ENCODE assay signal across 10 cellular contexts in the genomic region with DNA sequence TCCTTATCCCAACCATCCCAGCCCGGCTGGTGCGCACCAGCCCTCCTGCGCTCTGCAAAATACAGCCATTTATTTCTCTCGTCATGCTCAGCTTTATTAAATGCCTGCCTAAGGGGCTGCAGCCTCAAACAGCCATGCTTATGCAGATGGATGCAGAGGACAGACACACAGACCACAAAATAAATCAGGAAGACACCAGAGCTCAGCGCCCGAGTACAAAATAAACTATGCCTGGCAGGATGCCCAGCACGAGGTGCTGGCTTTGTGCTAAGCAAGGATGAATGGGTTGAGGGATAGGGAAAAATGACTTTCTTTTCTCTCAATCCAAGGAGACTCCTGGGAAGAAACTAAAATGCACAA.
DNase-seq lines count a peak whose midpoint lies in the region; ATAC-seq and TF ChIP-seq lines count a peak whose summit lies in the region.
"Had no signal": no experiment of that assay in that cellular context is flagged by ENCODE, and none has a peak within 500 bp of the region (broad histone marks: within the 10 kb centered on the region; RNA-seq: fewer than 3 reads in every experiment).

No MANE protein-coding gene starts in this region.

- WGBS in right cardiac atrium, result 21% methylated on average over 7 of the region's 7 CpGs
- 7% methylated on average over 7 of the region's 7 CpGs for WGBS in suprapubic skin

- no peaks in the 10 kb centered on the region for H3K27me3 ChIP-seq in SJCRH30
- no peaks in the 10 kb centered on the region for H3K27me3 ChIP-seq in right cardiac atrium (ENCODE audit: control insufficient read depth, insufficient read depth)
- H3K27me3 ChIP-seq in suprapubic skin, result peaks cover 11% of the 10 kb centered on the region

- intact Hi-C loops in right cardiac atrium (cut with DNase I), result no loop called here

- no peak for TF ChIP-seq EP300 in suprapubic skin (IDR thresholded peaks at IDR 0.05)

- DNase-seq in HFFc6, result peak; percentile 26
- DNase-seq in SJCRH30, result peak; percentile 65 to 77
- DNase-seq in right cardiac atrium, result peak in 2 of 3 donors; percentile 75 to 88
- DNase-seq in suprapubic skin (ENCODE audit: low spot score in 2 of 2), result no peak
- DNase-seq in SKM-1 (lab: John Stamatoyannopoulos, UW; ENCODE audit: unreplicated experiment), result no peak
- no peak for DNase-seq in hepatic stellate cell (ENCODE audit: low spot score)
- no peak for DNase-seq in activated T-cell treated with anti-CD3 and anti-CD28 coated beads, Interleukin-2, amount 50 U/mL, for 48 hours
- DNase-seq: activated CD4-positive, alpha-beta T cell treated with anti-CD3 and anti-CD28 coated beads, Interleukin-2, amount 10 ng/mL, durations not matched to agents 24 days and 14 days; stimulated activated CD4-positive, alpha-beta T cell treated with anti-CD3 and anti-CD28 coated beads, Interleukin-15, amount 100 ng/mL, for 24 hours had no signal

- H3K27ac ChIP-seq in SJCRH30, result peak overlapping the region; percentile 91
- H3K27ac ChIP-seq in right cardiac atrium (ENCODE audit: low read length), result no peak overlapping the region
- peak overlapping the region; percentile 41 for H3K27ac ChIP-seq in suprapubic skin

- no peak overlapping the region for H3K27ac Mint-ChIP-seq in HFFc6
- H3K27ac Mint-ChIP-seq: activated CD4-positive, alpha-beta T cell treated with anti-CD3 and anti-CD28 coated beads, Interleukin-2, amount 10 ng/mL, durations not matched to agents 24 days and 14 days had no signal

- no peaks in the 10 kb centered on the region for H3K9me3 Mint-ChIP-seq in HFFc6
- H3K9me3 Mint-ChIP-seq: activated CD4-positive, alpha-beta T cell treated with anti-CD3 and anti-CD28 coated beads, Interleukin-2, amount 10 ng/mL, durations not matched to agents 24 days and 14 days had no signal

- H3K27me3 Mint-ChIP-seq in HFFc6 (ENCODE audit: insufficient read depth), result peaks cover 61% of the 10 kb centered on the region

- no peak for TF ChIP-seq POLR2A in suprapubic skin (IDR thresholded peaks at IDR 0.05)

- H3K36me3 Mint-ChIP-seq in HFFc6 (ENCODE audit: low read depth), result no peaks in the 10 kb centered on the region

- no peak overlapping the region for H3K4me3 Mint-ChIP-seq in HFFc6
- H3K4me3 Mint-ChIP-seq: activated CD4-positive, alpha-beta T cell treated with anti-CD3 and anti-CD28 coated beads, Interleukin-2, amount 10 ng/mL, durations not matched to agents 24 days and 14 days had no signal

- ATAC-seq in right cardiac atrium (peak in 1 of 2 donors; percentile 61), GM19328 (IDR thresholded peaks at IDR 0.05; ENCODE audit: unreplicated experiment) (no peak)

- no peak for TF ChIP-seq CTCF in HFFc6 (IDR thresholded peaks at IDR 0.05)
- no peak for TF ChIP-seq CTCF in suprapubic skin (IDR thresholded peaks at IDR 0.05)

- H3K4me1 ChIP-seq in SJCRH30 (peaks cover 47% of the 10 kb centered on the region), right cardiac atrium (ENCODE audit: control insufficient read depth, insufficient read depth, low read length) (peaks cover 9% of the 10 kb centered on the region), suprapubic skin (peaks cover 42% of the 10 kb centered on the region)

- peaks cover 16% of the 10 kb centered on the region for H3K4me1 Mint-ChIP-seq in HFFc6 (ENCODE audit: low read depth)
- H3K4me1 Mint-ChIP-seq: activated CD4-positive, alpha-beta T cell treated with anti-CD3 and anti-CD28 coated beads, Interleukin-2, amount 10 ng/mL, durations not matched to agents 24 days and 14 days had no signal

- H3K4me3 ChIP-seq in SJCRH30 (peak overlapping the region; percentile 25), right cardiac atrium (ENCODE audit: low read length) (no peak overlapping the region), suprapubic skin (peak overlapping the region; percentile 16)

- no peaks in the 10 kb centered on the region for H3K9me3 ChIP-seq in SJCRH30 (replicated peaks)
- no peaks in the 10 kb centered on the region for H3K9me3 ChIP-seq in right cardiac atrium (ENCODE audit: control insufficient read depth, low read length)
- H3K9me3 ChIP-seq in suprapubic skin, result no peaks in the 10 kb centered on the region

- no peaks in the 10 kb centered on the region for H3K36me3 ChIP-seq in SJCRH30
- no peaks in the 10 kb centered on the region for H3K36me3 ChIP-seq in suprapubic skin

Comparison
In these comparisons a context has a peak if more than half of its experiments do, and no peak if none do; other contexts are left out.
1. DNase-seq: peak in HFFc6 (single experiment), SJCRH30 (2 of 2) and right cardiac atrium (2 of 3); none in suprapubic skin (0 of 2), SKM-1 (single experiment), hepatic stellate cell (single experiment) and activated T-cell treated with anti-CD3 and anti-CD28 coated beads, Interleukin-2, amount 50 U/mL, for 48 hours (0 of 2).